22 cellular contexts compared by ENCODE assay signal in genomic region chr16:69093974-69094373, GRCh38. TPM values are rescaled to one million over a fixed set of nuclear protein-coding genes. Genes with fewer than 3 reads are reported as not detected.
DNase-seq lines count a peak whose midpoint lies in the region; ATAC-seq, FAIRE-seq and TF ChIP-seq lines count a peak whose summit lies in the region.
"Had no signal": no experiment of that assay in that cellular context is flagged by ENCODE, and none has a peak within 500 bp of the region (broad histone marks: within the 10 kb centered on the region; RNA-seq: fewer than 3 reads in every experiment).

No MANE protein-coding gene starts in this region.

- no peaks in the 10 kb centered on the region for H3K9me3 Mint-ChIP-seq in GM23338
- no peaks in the 10 kb centered on the region for H3K9me3 Mint-ChIP-seq in activated T-helper 17 cell treated with anti-CD3 and anti-CD28 coated beads, Interleukin-2, amount 50 U/mL, for 72 hours
- H3K9me3 Mint-ChIP-seq: CD4-positive, alpha-beta T cell had no signal

- no peaks in the 10 kb centered on the region for H3K9me2 ChIP-seq in GM23338 (ENCODE audit: insufficient read depth)

- H3K36me3 ChIP-seq in GM23338 (ENCODE audit: insufficient read depth) (no peaks in the 10 kb centered on the region), mucosa of descending colon (ENCODE audit: low read depth) (no peaks in the 10 kb centered on the region)
- H3K36me3 ChIP-seq: breast epithelium, colonic mucosa, thoracic aorta had no signal

- H3K27me3 Mint-ChIP-seq in GM23338 (ENCODE audit: insufficient read depth, low read depth, poor library complexity) = peaks cover 7% of the 10 kb centered on the region
- no peaks in the 10 kb centered on the region for H3K27me3 Mint-ChIP-seq in activated T-helper 17 cell treated with anti-CD3 and anti-CD28 coated beads, Interleukin-2, amount 50 U/mL, for 72 hours
- H3K27me3 Mint-ChIP-seq: CD4-positive, alpha-beta T cell had no signal

- TF ChIP-seq CTCF in GM23338 (conservative IDR thresholded peaks at IDR 0.05; ENCODE audit: low read depth in 2 of 2) = no peak
- no peak for TF ChIP-seq CTCF in mucosa of descending colon (IDR thresholded peaks at IDR 0.05)

- intact Hi-C loops in mucosa of descending colon (cut with DNase I, micrococcal nuclease) = no loop called here

- no peaks in the 10 kb centered on the region for H3K79me2 ChIP-seq in GM23338 (replicated peaks; ENCODE audit: insufficient read depth)

- no peak overlapping the region for H3K4me3 Mint-ChIP-seq in GM23338
- no peak overlapping the region for H3K4me3 Mint-ChIP-seq in activated T-helper 17 cell treated with anti-CD3 and anti-CD28 coated beads, Interleukin-2, amount 50 U/mL, for 72 hours
- H3K4me3 Mint-ChIP-seq: activated CD8-positive, alpha-beta T cell treated with anti-CD3 and anti-CD28 coated beads, Interleukin-2, amount 10 ng/mL, durations not matched to agents 7 days and 5 days; CD4-positive, alpha-beta T cell had no signal

- peaks cover 23% of the 10 kb centered on the region for H3K4me1 ChIP-seq in GM23338 (ENCODE audit: insufficient read depth)
- H3K4me1 ChIP-seq in mucosa of descending colon (ENCODE audit: low read depth) = no peaks in the 10 kb centered on the region
- H3K4me1 ChIP-seq: breast epithelium, colonic mucosa had no signal

- peak overlapping the region; percentile 10; the same call in 1 of the 2 replicates for H2AFZ ChIP-seq in GM23338

- H3K4me2 ChIP-seq in GM23338 = no peak overlapping the region
- H3K4me2 ChIP-seq: smooth muscle cell had no signal

- H3K36me3 Mint-ChIP-seq in GM23338 (ENCODE audit: low read depth) = no peaks in the 10 kb centered on the region
- no peaks in the 10 kb centered on the region for H3K36me3 Mint-ChIP-seq in activated T-helper 17 cell treated with anti-CD3 and anti-CD28 coated beads, Interleukin-2, amount 50 U/mL, for 72 hours (ENCODE audit: low read depth)

- DNase-seq in GM23338 (ENCODE audit: low spot score) = no peak
- DNase-seq in NCI-H187 treated with DMSO at 0.1 percent for 48 hours (lab: John Stamatoyannopoulos, UW) = peak; percentile 72
- DNase-seq in NCI-H748 treated with DMSO at 0.1 percent for 48 hours (lab: John Stamatoyannopoulos, UW) = peak; percentile 33
- no peak for DNase-seq in mucosa of descending colon
- no peak for DNase-seq in GM19239 (ENCODE audit: insufficient read length, low spot score)
- no peak for DNase-seq in occipital lobe (lab: John Stamatoyannopoulos, UW)
- DNase-seq: activated CD4-positive, CD25-positive, alpha-beta regulatory T cell; activated CD8-positive, alpha-beta T cell treated with anti-CD3 and anti-CD28 coated beads, Interleukin-2, amount 10 ng/mL, durations not matched to agents 7 days and 5 days; activated naive CD4-positive, alpha-beta T cell; activated T-cell treated with anti-CD3 and anti-CD28 coated beads, Interleukin-2, amount 50 U/mL, for 1 hour; CD4-positive, alpha-beta T cell; colonic mucosa; glutamatergic neuron; mesenchymal stem cell; MV-4-11; NCI-H446 treated with DMSO at 0.1 percent for 48 hours; nucleus accumbens; stimulated activated naive CD4-positive, alpha-beta T cell had no signal

- peak; percentile 10; the same call in 2 of the 3 replicates for ATAC-seq in GM23338
- peak; percentile 37 for ATAC-seq in mucosa of descending colon
- ATAC-seq in activated T-helper 17 cell treated with anti-CD3 and anti-CD28 coated beads, Interleukin-2, amount 50 U/mL, for 72 hours (replicated peaks) = no peak
- ATAC-seq: activated CD8-positive, alpha-beta T cell treated with anti-CD3 and anti-CD28 coated beads, Interleukin-2, amount 10 ng/mL, durations not matched to agents 7 days and 5 days had no signal

- no peaks in the 10 kb centered on the region for H4K20me1 ChIP-seq in GM23338 (replicated peaks; ENCODE audit: insufficient read depth)

- H3K27me3 ChIP-seq in GM23338 (ENCODE audit: insufficient read depth) = no peaks in the 10 kb centered on the region
- H3K27me3 ChIP-seq: breast epithelium, colonic mucosa had no signal

- H3K4me3 ChIP-seq in GM23338 (no peak overlapping the region), mucosa of descending colon (no peak overlapping the region)
- H3K4me3 ChIP-seq: breast epithelium, colonic mucosa, smooth muscle cell, thoracic aorta had no signal

- no peak for FAIRE-seq in GM19239 (lab: Jason Lieb, UNC)

- H3K27ac ChIP-seq in GM23338 (ENCODE audit: low read depth) = peak overlapping the region; percentile 69
- H3K27ac ChIP-seq: breast epithelium, colonic mucosa, thoracic aorta had no signal

- H3F3A ChIP-seq in GM23338 (replicated peaks; ENCODE audit: low read depth) = peaks cover 11% of the 10 kb centered on the region; the same call in 1 of the 2 replicates

- H3K27ac Mint-ChIP-seq in GM23338 = no peak overlapping the region
- H3K27ac Mint-ChIP-seq in activated T-helper 17 cell treated with anti-CD3 and anti-CD28 coated beads, Interleukin-2, amount 50 U/mL, for 72 hours = no peak overlapping the region
- H3K27ac Mint-ChIP-seq: activated CD8-positive, alpha-beta T cell treated with anti-CD3 and anti-CD28 coated beads, Interleukin-2, amount 10 ng/mL, durations not matched to agents 7 days and 5 days; CD4-positive, alpha-beta T cell had no signal

- H3K9me3 ChIP-seq in mucosa of descending colon = no peaks in the 10 kb centered on the region
- H3K9me3 ChIP-seq: breast epithelium, colonic mucosa, thoracic aorta had no signal

- peaks cover 33% of the 10 kb centered on the region for H3K4me1 Mint-ChIP-seq in GM23338
- no peaks in the 10 kb centered on the region for H3K4me1 Mint-ChIP-seq in activated T-helper 17 cell treated with anti-CD3 and anti-CD28 coated beads, Interleukin-2, amount 50 U/mL, for 72 hours

TF ChIP-seq in GM23338, 12 proteins besides CTCF, POLR2A, EP300 and RAD21:
- TF ChIP-seq CREB1 (CRISPR knock-in tag; IDR thresholded peaks at IDR 0.05; ENCODE audit: low read depth) (no peak), STAT1 (IDR thresholded peaks at IDR 0.05; ENCODE audit: unreplicated experiment) (no peak), ETS1 (IDR thresholded peaks at IDR 0.05) (no peak), NANOG (IDR thresholded peaks at IDR 0.05; ENCODE audit: borderline replicate concordance) (no peak), EZH2phosphoT487 (IDR thresholded peaks at IDR 0.05; ENCODE audit: unreplicated experiment) (no peak), ZNF331 (CRISPR knock-in tag; IDR thresholded peaks at IDR 0.05; ENCODE audit: low read depth) (no peak), ZNF114 (CRISPR knock-in tag; IDR thresholded peaks at IDR 0.05) (no peak)
- TF ChIP-seq, protein P1, sequence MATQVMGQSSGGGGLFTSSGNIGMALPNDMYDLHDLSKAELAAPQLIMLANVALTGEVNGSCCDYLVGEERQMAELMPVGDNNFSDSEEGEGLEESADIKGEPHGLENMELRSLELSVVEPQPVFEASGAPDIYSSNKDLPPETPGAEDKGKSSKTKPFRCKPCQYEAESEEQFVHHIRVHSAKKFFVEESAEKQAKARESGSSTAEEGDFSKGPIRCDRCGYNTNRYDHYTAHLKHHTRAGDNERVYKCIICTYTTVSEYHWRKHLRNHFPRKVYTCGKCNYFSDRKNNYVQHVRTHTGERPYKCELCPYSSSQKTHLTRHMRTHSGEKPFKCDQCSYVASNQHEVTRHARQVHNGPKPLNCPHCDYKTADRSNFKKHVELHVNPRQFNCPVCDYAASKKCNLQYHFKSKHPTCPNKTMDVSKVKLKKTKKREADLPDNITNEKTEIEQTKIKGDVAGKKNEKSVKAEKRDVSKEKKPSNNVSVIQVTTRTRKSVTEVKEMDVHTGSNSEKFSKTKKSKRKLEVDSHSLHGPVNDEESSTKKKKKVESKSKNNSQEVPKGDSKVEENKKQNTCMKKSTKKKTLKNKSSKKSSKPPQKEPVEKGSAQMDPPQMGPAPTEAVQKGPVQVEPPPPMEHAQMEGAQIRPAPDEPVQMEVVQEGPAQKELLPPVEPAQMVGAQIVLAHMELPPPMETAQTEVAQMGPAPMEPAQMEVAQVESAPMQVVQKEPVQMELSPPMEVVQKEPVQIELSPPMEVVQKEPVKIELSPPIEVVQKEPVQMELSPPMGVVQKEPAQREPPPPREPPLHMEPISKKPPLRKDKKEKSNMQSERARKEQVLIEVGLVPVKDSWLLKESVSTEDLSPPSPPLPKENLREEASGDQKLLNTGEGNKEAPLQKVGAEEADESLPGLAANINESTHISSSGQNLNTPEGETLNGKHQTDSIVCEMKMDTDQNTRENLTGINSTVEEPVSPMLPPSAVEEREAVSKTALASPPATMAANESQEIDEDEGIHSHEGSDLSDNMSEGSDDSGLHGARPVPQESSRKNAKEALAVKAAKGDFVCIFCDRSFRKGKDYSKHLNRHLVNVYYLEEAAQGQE (IDR thresholded peaks at IDR 0.05; ENCODE audit: unreplicated experiment) = no peak

RNA-seq across cellular contexts. Expression of gene HAS3, which starts 11.5 kb away (rescaled TPM):
- total RNA-seq in GM23338 (2014; rRNA removed; shearing (Covaris generic)) = 54.9 and 56.7 TPM in 2 replicates
- polyA plus RNA-seq in GM23338 (2016; fragmentation: Nextera tagmentation; extraction: Ambion mirVana) = 7.3 TPM in 2 replicates
- total RNA-seq in mucosa of descending colon = 10 to 100 TPM in 2 of 3 donors, 1 to 10 TPM in 1; 4.6 to 19.4 (median 15.0) TPM
- under 1 TPM; 0.40 to 0.71 TPM for total RNA-seq in activated T-helper 17 cell treated with anti-CD3 and anti-CD28 coated beads, Interleukin-2, amount 50 U/mL, for 72 hours
- 6.6 TPM for total RNA-seq in occipital lobe

RNA-seq across cellular contexts. Expression of gene CHTF8, which starts 38.4 kb away (rescaled TPM):
- 147 and 155 TPM in 2 replicates for total RNA-seq in GM23338 (2014; rRNA removed; shearing (Covaris generic))
- polyA plus RNA-seq in GM23338 (2016; fragmentation: Nextera tagmentation; extraction: Ambion mirVana) = 24.4 and 25.5 TPM in 2 replicates
- total RNA-seq in mucosa of descending colon (100 to 1,000 TPM in 1 of 3 donors, 10 to 100 TPM in 2; 88.5 to 107 (median 94.5) TPM), occipital lobe (37.7 TPM)
- 100 to 1,000 TPM; 103 to 129 TPM for total RNA-seq in activated T-helper 17 cell treated with anti-CD3 and anti-CD28 coated beads, Interleukin-2, amount 50 U/mL, for 72 hours

RNA-seq across cellular contexts. Expression of gene UTP4, which starts 38.5 kb away (rescaled TPM):
- total RNA-seq in GM23338 (2014; rRNA removed; shearing (Covaris generic)) = 66.6 and 76.7 TPM in 2 replicates
- polyA plus RNA-seq in GM23338 (2016; fragmentation: Nextera tagmentation; extraction: Ambion mirVana) = 63.2 TPM in 2 replicates
- total RNA-seq in mucosa of descending colon (10 to 100 TPM; 18.6 to 33.2 (median 24.6) TPM), occipital lobe (30.9 TPM)
- 100 to 1,000 TPM in 1 of 2 donors, 10 to 100 TPM in 1; 69.1 to 112 TPM for total RNA-seq in activated T-helper 17 cell treated with anti-CD3 and anti-CD28 coated beads, Interleukin-2, amount 50 U/mL, for 72 hours

Comparison
In these comparisons a context has a peak if more than half of its experiments do, and no peak if none do; other contexts are left out.
1. DNase-seq: peak in NCI-H187 treated with DMSO at 0.1 percent for 48 hours (single experiment) and NCI-H748 treated with DMSO at 0.1 percent for 48 hours (single experiment); none in GM23338 (single experiment), mucosa of descending colon (0 of 3), GM19239 (single experiment) and occipital lobe (single experiment).